17 cellular contexts compared by ENCODE assay signal in genomic region chr4:3501825-3502425, GRCh38. TPM values are rescaled to one million over a fixed set of nuclear protein-coding genes. Genes with fewer than 3 reads are reported as not detected.
DNase-seq lines count a peak whose midpoint lies in the region; ATAC-seq and TF ChIP-seq lines count a peak whose summit lies in the region.
"Had no signal": no experiment of that assay in that cellular context is flagged by ENCODE, and none has a peak within 500 bp of the region (broad histone marks: within the 10 kb centered on the region; RNA-seq: fewer than 3 reads in every experiment).

No MANE protein-coding gene starts in this region.

- intact Hi-C loops in Right ventricle myocardium superior (cut with DNase I): no loop called here
- intact Hi-C loops in cardiac septum (cut with DNase I): no loop called here
- intact Hi-C loops in body of pancreas (cut with DNase I): no loop called here

- no peak overlapping the region for H3K4me3 Mint-ChIP-seq in endodermal cell
- H3K4me3 Mint-ChIP-seq: CD4-positive, alpha-beta T cell had no signal

- no peak overlapping the region for H3K9ac ChIP-seq in endodermal cell (ENCODE audit: extremely low read depth, low read length, poor library complexity, severe bottlenecking)
- H3K9ac ChIP-seq: BLaER1 treated with 17β-estradiol and CSF1 and Interleukin-3, amounts not matched to agents 10 nM and 100 nM; GM23248 had no signal

- H3K4me1 ChIP-seq in body of pancreas (no peaks in the 10 kb centered on the region), right atrium auricular region (peaks cover 0 to 45% of the 10 kb centered on the region in 2 donors), endodermal cell (ENCODE audit: control insufficient read depth, insufficient read depth, low read length) (no peaks in the 10 kb centered on the region)

- ATAC-seq in Right ventricle myocardium superior (ENCODE audit: poor library complexity) (peak; percentile 11), body of pancreas (peak; percentile 4)
- ATAC-seq: GM12878 had no signal

- H3K27ac Mint-ChIP-seq in endodermal cell: no peak overlapping the region
- H3K27ac Mint-ChIP-seq: CD4-positive, alpha-beta T cell had no signal

- H3K4me3 ChIP-seq in body of pancreas: no peak overlapping the region
- no peak overlapping the region for H3K4me3 ChIP-seq in right atrium auricular region
- H3K4me3 ChIP-seq in endodermal cell (ENCODE audit: low read length): no peak overlapping the region
- H3K4me3 ChIP-seq: BLaER1 treated with 17β-estradiol and CSF1 and Interleukin-3, amounts not matched to agents 10 nM and 100 nM; GM12878; GM23248 had no signal

- TF ChIP-seq CTCF in body of pancreas (IDR thresholded peaks at IDR 0.05): no peak
- TF ChIP-seq CTCF in right atrium auricular region (IDR thresholded peaks at IDR 0.05): no peak
- no peak for TF ChIP-seq CTCF in endodermal cell (conservative IDR thresholded peaks at IDR 0.05)

- no peaks in the 10 kb centered on the region for H3K27me3 ChIP-seq in body of pancreas
- H3K27me3 ChIP-seq in right atrium auricular region: no peaks in the 10 kb centered on the region
- H3K27me3 ChIP-seq in endodermal cell (ENCODE audit: control insufficient read depth, insufficient read depth, low read length, poor library complexity, severe bottlenecking): no peaks in the 10 kb centered on the region

- TF ChIP-seq POLR2A in body of pancreas (IDR thresholded peaks at IDR 0.05): no peak

- no peaks in the 10 kb centered on the region for H3K9me3 Mint-ChIP-seq in endodermal cell
- H3K9me3 Mint-ChIP-seq: CD4-positive, alpha-beta T cell had no signal

- DNase-seq in Right ventricle myocardium superior: no peak
- DNase-seq in cardiac septum (ENCODE audit: low spot score): no peak
- DNase-seq in body of pancreas: no peak
- DNase-seq in right atrium auricular region (ENCODE audit: low spot score): no peak
- no peak for DNase-seq in endodermal cell
- no peak for DNase-seq in NOMO-1 treated with DMSO at 0.1 percent for 48 hours (lab: John Stamatoyannopoulos, UW; ENCODE audit: unreplicated experiment)
- DNase-seq in GOT3 (lab: John Stamatoyannopoulos, UW): no peak
- DNase-seq: 8988T; AML-193; Calu3; CD4-positive, alpha-beta T cell; DMS 273 treated with DMSO at 0.1 percent for 48 hours; GM23248; H7 had no signal

- 88 to 91% methylated on average over 13 to 19 of the region's 19 CpGs for WGBS in body of pancreas, 2 donors
- 90 to 92% methylated on average over 13 to 19 of the region's 19 CpGs for WGBS in endodermal cell (ENCODE audit: insufficient coverage in 1 of 2, insufficient read length in 1 of 2), 2 experiments

- H3K9me3 ChIP-seq in body of pancreas (no peaks in the 10 kb centered on the region), right atrium auricular region (no peaks in the 10 kb centered on the region), endodermal cell (ENCODE audit: control insufficient read depth, low read length) (no peaks in the 10 kb centered on the region)
- H3K9me3 ChIP-seq: BLaER1 treated with 17β-estradiol and CSF1 and Interleukin-3, amounts not matched to agents 10 nM and 100 nM had no signal

- peaks cover 23% of the 10 kb centered on the region for H3K36me3 Mint-ChIP-seq in endodermal cell (ENCODE audit: low read depth)

- H3K27ac ChIP-seq in body of pancreas (no peak overlapping the region), right atrium auricular region (peak overlapping the region; percentile 67 to 73), endodermal cell (ENCODE audit: low read depth, low read length) (no peak overlapping the region)
- H3K27ac ChIP-seq: BLaER1 treated with 17β-estradiol and CSF1 and Interleukin-3, amounts not matched to agents 10 nM and 100 nM; GM23248 had no signal

- H3K36me3 ChIP-seq in body of pancreas (replicated peaks in 1 of 2; ENCODE audit: insufficient read depth in 1 of 2, low read depth in 2 of 2): peaks cover 0 to 2% of the 10 kb centered on the region in 2 donors
- H3K36me3 ChIP-seq in right atrium auricular region: peaks cover 44% of the 10 kb centered on the region
- peaks cover 20% of the 10 kb centered on the region for H3K36me3 ChIP-seq in endodermal cell (ENCODE audit: control insufficient read depth, insufficient read depth, low read length)

- H3K27me3 Mint-ChIP-seq in endodermal cell (ENCODE audit: insufficient read depth): peaks cover 10% of the 10 kb centered on the region
- H3K27me3 Mint-ChIP-seq: CD4-positive, alpha-beta T cell had no signal

- H3K4me1 Mint-ChIP-seq in endodermal cell: no peaks in the 10 kb centered on the region

RNA-seq across cellular contexts. Expression of gene LRPAP1, which starts 30.3 kb away (rescaled TPM):
- 280 TPM for total RNA-seq in Right ventricle myocardium superior
- 275 TPM for total RNA-seq in cardiac septum
- total RNA-seq in body of pancreas: 10 to 100 TPM; 82.5 to 93.9 TPM
- 100 to 1,000 TPM; 256 to 321 TPM for total RNA-seq in right atrium auricular region
- total RNA-seq in endodermal cell: 100 to 1,000 TPM; 111 to 129 TPM
- 89.0 TPM for polyA plus RNA-seq in endodermal cell (2013, experiment 1 of 2)
- 75.9 TPM for polyA plus RNA-seq in endodermal cell (2013, experiment 2 of 2)

RNA-seq across cellular contexts. Expression of gene DOK7, which starts 38.8 kb away (rescaled TPM):
- total RNA-seq in Right ventricle myocardium superior (33.7 TPM), cardiac septum (62.7 TPM), body of pancreas (1 to 10 TPM; 6.3 to 7.0 TPM), right atrium auricular region (10 to 100 TPM; 31.0 to 68.9 TPM), endodermal cell (1 to 10 TPM in 1 of 2 donors, under 1 TPM in 1; 0.38 to 1.3 TPM)
- polyA plus RNA-seq in endodermal cell (2013, experiment 1 of 2): 0.46 TPM
- 1.0 TPM for polyA plus RNA-seq in endodermal cell (2013, experiment 2 of 2)
- total RNA-seq: CD4-positive, alpha-beta T cell; G401; GM23248 had no signal
- polyA plus RNA-seq: GM23248 had no signal

Comparison
In these comparisons a context has a peak if more than half of its experiments do, and no peak if none do; other contexts are left out.
1. H3K27ac ChIP-seq: peak in right atrium auricular region (2 of 2); none in body of pancreas (0 of 4) and endodermal cell (single experiment).